In the genomic region with DNA sequence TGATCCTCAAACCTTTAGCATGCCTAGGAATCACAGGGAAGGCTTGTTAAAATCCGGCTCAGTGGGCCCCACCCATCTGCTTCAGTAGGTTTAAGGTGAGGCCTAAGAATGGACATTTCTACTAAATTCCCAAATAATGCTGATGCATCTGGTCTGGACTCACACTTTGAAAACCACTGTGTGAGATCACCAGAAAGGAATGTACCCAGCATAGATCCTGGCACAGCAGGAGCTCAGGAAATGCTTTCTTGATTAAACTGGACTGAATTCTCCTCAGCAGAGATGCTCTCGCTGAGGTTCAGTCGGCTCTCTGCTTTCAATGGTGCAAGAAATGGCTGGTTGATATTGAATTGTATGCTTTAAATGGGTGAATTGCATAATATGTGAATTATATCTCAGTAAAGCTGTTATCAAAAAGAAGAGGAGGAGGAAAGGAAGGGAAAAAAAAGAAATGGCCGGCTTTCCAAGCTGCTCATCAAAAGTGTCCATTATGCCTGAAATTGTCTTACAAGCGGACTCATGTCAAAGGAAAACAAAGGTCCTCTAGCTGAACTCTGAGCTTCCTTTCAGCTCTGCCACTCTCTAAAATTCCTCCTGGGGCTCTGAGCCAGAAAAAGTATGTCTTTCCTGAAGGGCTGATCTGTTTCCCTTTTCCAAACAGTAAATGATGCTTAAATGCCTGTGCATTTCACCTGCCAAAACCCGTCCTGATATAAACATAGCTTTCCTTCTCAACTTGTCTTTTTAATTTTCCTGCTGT, we compare ENCODE assay signal across 8 cellular contexts.
DNase-seq lines count a peak whose midpoint lies in the region; ATAC-seq and TF ChIP-seq lines count a peak whose summit lies in the region.

No MANE protein-coding gene starts in this region.

- peaks cover 11% of the 10 kb centered on the region for H3K36me3 Mint-ChIP-seq in T-helper 17 cell (ENCODE audit: low read depth)

- H4K20me1 ChIP-seq in GM23248 (ENCODE audit: insufficient read depth): no peaks in the 10 kb centered on the region

- TF ChIP-seq CTCF in gastroesophageal sphincter (IDR thresholded peaks at IDR 0.05) (no peak), prostate gland (IDR thresholded peaks at IDR 0.05) (no peak)

- H3K4me1 ChIP-seq in GM23248 (ENCODE audit: insufficient read depth) (peaks cover 78% of the 10 kb centered on the region), gastroesophageal sphincter (peaks cover 3 to 60% (median 34%) of the 10 kb centered on the region in 3 donors), prostate gland (replicated peaks) (no peaks in the 10 kb centered on the region)

- peaks cover 74% of the 10 kb centered on the region for H3F3A ChIP-seq in GM23248 (ENCODE audit: insufficient read depth)

- H3K4me3 ChIP-seq in GM23248 (peak overlapping the region; percentile 33), gastroesophageal sphincter (no peak overlapping the region), prostate gland (no peak overlapping the region)

- H3K9ac ChIP-seq in GM23248: peak overlapping the region; percentile 42

- WGBS in GM23248 (ENCODE audit: low coverage in 1 of 2, low lambda C conversion rate in 2 of 2, missing lambda C conversion rate in 2 of 2), 2 experiments: 31% methylated on average over 6 of the region's 6 CpGs
- 19 to 41% methylated on average over 5 of the region's 6 CpGs for WGBS in gastroesophageal sphincter (ENCODE audit: low coverage in 1 of 2), 2 donors
- 46% methylated on average over 6 of the region's 6 CpGs for WGBS in prostate gland

- peak; percentile 94 for DNase-seq in GM23248
- no peak for DNase-seq in T-helper 17 cell
- peak; percentile 12 for DNase-seq in prostate gland (ENCODE audit: low spot score)
- no peak for DNase-seq in NCI-H1048 (lab: John Stamatoyannopoulos, UW)
- DNase-seq in stimulated activated naive CD4-positive, alpha-beta T cell (lab: John Stamatoyannopoulos, UW): no peak
- no peak for DNase-seq in NCI-H1930 (lab: John Stamatoyannopoulos, UW)

- peak overlapping the region; percentile 86 for H3K27ac ChIP-seq in GM23248
- H3K27ac ChIP-seq in gastroesophageal sphincter: peak overlapping the region in 3 of 4 donors; percentile 51 to 68 (median 67)
- H3K27ac ChIP-seq in prostate gland: no peak overlapping the region

- TF ChIP-seq EP300 in gastroesophageal sphincter (IDR thresholded peaks at IDR 0.05): no peak

- no peak for ATAC-seq in T-helper 17 cell
- ATAC-seq in gastroesophageal sphincter: peak; percentile 78
- ATAC-seq in GM21390 (IDR thresholded peaks at IDR 0.05; ENCODE audit: unreplicated experiment): no peak

- no peak overlapping the region for H2AFZ ChIP-seq in GM23248

- no peaks in the 10 kb centered on the region for H3K9me3 ChIP-seq in GM23248 (ENCODE audit: low read depth)
- no peaks in the 10 kb centered on the region for H3K9me3 ChIP-seq in T-helper 17 cell (ENCODE audit: control insufficient read depth, low read length, poor library complexity, severe bottlenecking)
- H3K9me3 ChIP-seq in gastroesophageal sphincter: no peaks in the 10 kb centered on the region
- H3K9me3 ChIP-seq in prostate gland: no peaks in the 10 kb centered on the region

- peak overlapping the region; percentile 36 for H3K4me3 Mint-ChIP-seq in T-helper 17 cell

- H3K4me1 Mint-ChIP-seq in T-helper 17 cell: peaks cover 21% of the 10 kb centered on the region

- H3K27ac Mint-ChIP-seq in T-helper 17 cell: peak overlapping the region; percentile 53

- peak overlapping the region; percentile 65 for H3K4me2 ChIP-seq in GM23248 (ENCODE audit: unreplicated experiment)

- intact Hi-C loops in prostate gland (cut with DNase I): loop anchor here (2.0 kb wide), 1 partner anchor 177 kb away; the partner anchor contains the start of gene GALNT10

- H3K27me3 Mint-ChIP-seq in T-helper 17 cell: no peaks in the 10 kb centered on the region

- TF ChIP-seq POLR2A in gastroesophageal sphincter (IDR thresholded peaks at IDR 0.05) (no peak), prostate gland (IDR thresholded peaks at IDR 0.05) (no peak)

- H3K9me2 ChIP-seq in GM23248 (ENCODE audit: insufficient read depth): no peaks in the 10 kb centered on the region

- peaks cover 11% of the 10 kb centered on the region for H3K79me2 ChIP-seq in GM23248 (ENCODE audit: insufficient read depth)

- in situ Hi-C loops in GM23248 (cut with MboI): no loop called here

- no peaks in the 10 kb centered on the region for H3K27me3 ChIP-seq in GM23248 (replicated peaks; ENCODE audit: insufficient read depth)
- H3K27me3 ChIP-seq in gastroesophageal sphincter: no peaks in the 10 kb centered on the region
- H3K27me3 ChIP-seq in prostate gland (replicated peaks; ENCODE audit: insufficient read depth): no peaks in the 10 kb centered on the region

- H3K36me3 ChIP-seq in GM23248 (ENCODE audit: low read depth) (no peaks in the 10 kb centered on the region), gastroesophageal sphincter (no peaks in the 10 kb centered on the region), prostate gland (no peaks in the 10 kb centered on the region)

Comparison
In these comparisons a context has a peak if more than half of its experiments do, and no peak if none do; other contexts are left out.
1. DNase-seq: peak in GM23248 (single experiment) and prostate gland (single experiment); none in T-helper 17 cell (0 of 3), NCI-H1048 (single experiment), stimulated activated naive CD4-positive, alpha-beta T cell (0 of 6) and NCI-H1930 (0 of 2).
2. H3K27ac ChIP-seq: peak in GM23248 (single experiment) and gastroesophageal sphincter (3 of 4); none in prostate gland (0 of 2).